ENCODE assay signal across 1 cellular context in the genomic region with DNA sequence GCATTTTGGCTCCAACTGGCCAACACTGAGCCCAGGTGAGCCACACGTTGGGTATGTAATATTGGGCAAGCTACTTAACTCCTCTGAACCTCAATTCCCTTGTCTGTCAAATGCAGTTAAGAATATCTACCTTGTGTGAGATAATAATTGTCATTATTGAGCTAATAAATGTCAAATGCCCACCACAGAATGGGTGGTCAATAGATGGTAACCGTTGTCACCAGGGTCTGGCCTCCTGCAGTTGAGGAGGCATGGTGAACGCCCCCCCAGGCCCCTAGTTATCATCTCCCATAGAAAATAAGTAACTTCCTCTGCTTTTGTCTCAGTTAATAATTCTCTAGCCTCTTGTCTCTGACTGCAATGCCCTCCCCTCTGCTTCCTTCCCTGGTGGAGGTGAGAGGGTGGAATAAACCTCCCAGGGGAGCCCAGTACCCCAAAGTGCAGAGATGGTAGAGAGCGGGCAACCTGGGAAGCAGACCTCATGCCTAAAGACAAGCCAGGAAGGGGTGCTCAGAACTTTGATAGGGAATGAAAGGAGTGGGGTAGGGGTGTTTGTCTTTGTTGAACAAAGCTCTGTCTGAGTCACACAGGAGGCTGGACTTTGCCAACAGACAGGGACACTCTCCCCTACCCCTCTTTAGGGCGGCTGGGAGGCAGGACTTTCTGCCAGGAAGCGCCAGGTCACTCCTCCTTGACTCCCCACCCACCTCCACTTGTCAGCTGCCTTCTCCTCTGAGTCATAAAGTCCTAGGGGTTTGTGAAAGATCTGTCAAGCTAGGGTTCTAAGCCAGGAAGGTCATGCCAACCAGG.
TF ChIP-seq lines count a peak whose summit lies in the region.

No MANE protein-coding gene starts in this region.

TF ChIP-seq in HepG2, 621 proteins besides CTCF, POLR2A, EP300 and RAD21 (continued from another document and continues in another):
- TF ChIP-seq, protein P1, sequence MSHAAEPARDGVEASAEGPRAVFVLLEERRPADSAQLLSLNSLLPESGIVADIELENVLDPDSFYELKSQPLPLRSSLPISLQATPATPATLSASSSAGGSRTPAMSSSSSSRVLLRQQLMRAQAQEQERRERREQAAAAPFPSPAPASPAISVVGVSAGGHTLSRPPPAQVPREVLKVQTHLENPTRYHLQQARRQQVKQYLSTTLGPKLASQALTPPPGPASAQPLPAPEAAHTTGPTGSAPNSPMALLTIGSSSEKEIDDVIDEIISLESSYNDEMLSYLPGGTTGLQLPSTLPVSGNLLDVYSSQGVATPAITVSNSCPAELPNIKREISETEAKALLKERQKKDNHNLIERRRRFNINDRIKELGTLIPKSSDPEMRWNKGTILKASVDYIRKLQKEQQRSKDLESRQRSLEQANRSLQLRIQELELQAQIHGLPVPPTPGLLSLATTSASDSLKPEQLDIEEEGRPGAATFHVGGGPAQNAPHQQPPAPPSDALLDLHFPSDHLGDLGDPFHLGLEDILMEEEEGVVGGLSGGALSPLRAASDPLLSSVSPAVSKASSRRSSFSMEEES (CRISPR knock-in tag; IDR thresholded peaks at IDR 0.05), result peak; percentile 93
- TF ChIP-seq, protein P2, sequence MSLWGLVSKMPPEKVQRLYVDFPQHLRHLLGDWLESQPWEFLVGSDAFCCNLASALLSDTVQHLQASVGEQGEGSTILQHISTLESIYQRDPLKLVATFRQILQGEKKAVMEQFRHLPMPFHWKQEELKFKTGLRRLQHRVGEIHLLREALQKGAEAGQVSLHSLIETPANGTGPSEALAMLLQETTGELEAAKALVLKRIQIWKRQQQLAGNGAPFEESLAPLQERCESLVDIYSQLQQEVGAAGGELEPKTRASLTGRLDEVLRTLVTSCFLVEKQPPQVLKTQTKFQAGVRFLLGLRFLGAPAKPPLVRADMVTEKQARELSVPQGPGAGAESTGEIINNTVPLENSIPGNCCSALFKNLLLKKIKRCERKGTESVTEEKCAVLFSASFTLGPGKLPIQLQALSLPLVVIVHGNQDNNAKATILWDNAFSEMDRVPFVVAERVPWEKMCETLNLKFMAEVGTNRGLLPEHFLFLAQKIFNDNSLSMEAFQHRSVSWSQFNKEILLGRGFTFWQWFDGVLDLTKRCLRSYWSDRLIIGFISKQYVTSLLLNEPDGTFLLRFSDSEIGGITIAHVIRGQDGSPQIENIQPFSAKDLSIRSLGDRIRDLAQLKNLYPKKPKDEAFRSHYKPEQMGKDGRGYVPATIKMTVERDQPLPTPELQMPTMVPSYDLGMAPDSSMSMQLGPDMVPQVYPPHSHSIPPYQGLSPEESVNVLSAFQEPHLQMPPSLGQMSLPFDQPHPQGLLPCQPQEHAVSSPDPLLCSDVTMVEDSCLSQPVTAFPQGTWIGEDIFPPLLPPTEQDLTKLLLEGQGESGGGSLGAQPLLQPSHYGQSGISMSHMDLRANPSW (CRISPR knock-in tag; IDR thresholded peaks at IDR 0.05; ENCODE audit: borderline replicate concordance), result peak; percentile 39; the same call in 1 of the 2 replicates
- peak; percentile 70; the same call in 1 of the 2 replicates for TF ChIP-seq ZNF878 (CRISPR knock-in tag; IDR thresholded peaks at IDR 0.05)
- TF ChIP-seq ZNF44 (CRISPR knock-in tag; IDR thresholded peaks at IDR 0.05), result no peak
- TF ChIP-seq GFI1 (CRISPR knock-in tag; IDR thresholded peaks at IDR 0.05; ENCODE audit: borderline replicate concordance), result peak; percentile 42; the same call in 1 of the 2 replicates
- TF ChIP-seq, protein P3, sequence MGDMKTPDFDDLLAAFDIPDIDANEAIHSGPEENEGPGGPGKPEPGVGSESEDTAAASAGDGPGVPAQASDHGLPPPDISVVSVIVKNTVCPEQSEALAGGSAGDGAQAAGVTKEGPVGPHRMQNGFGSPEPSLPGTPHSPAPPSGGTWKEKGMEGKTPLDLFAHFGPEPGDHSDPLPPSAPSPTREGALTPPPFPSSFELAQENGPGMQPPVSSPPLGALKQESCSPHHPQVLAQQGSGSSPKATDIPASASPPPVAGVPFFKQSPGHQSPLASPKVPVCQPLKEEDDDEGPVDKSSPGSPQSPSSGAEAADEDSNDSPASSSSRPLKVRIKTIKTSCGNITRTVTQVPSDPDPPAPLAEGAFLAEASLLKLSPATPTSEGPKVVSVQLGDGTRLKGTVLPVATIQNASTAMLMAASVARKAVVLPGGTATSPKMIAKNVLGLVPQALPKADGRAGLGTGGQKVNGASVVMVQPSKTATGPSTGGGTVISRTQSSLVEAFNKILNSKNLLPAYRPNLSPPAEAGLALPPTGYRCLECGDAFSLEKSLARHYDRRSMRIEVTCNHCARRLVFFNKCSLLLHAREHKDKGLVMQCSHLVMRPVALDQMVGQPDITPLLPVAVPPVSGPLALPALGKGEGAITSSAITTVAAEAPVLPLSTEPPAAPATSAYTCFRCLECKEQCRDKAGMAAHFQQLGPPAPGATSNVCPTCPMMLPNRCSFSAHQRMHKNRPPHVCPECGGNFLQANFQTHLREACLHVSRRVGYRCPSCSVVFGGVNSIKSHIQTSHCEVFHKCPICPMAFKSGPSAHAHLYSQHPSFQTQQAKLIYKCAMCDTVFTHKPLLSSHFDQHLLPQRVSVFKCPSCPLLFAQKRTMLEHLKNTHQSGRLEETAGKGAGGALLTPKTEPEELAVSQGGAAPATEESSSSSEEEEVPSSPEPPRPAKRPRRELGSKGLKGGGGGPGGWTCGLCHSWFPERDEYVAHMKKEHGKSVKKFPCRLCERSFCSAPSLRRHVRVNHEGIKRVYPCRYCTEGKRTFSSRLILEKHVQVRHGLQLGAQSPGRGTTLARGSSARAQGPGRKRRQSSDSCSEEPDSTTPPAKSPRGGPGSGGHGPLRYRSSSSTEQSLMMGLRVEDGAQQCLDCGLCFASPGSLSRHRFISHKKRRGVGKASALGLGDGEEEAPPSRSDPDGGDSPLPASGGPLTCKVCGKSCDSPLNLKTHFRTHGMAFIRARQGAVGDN (CRISPR knock-in tag; IDR thresholded peaks at IDR 0.05), result peak; percentile 60
- peak; percentile 43; the same call in 1 of the 2 replicates for TF ChIP-seq NKX3-1 (CRISPR knock-in tag; IDR thresholded peaks at IDR 0.05)
- TF ChIP-seq ZNF773 (CRISPR knock-in tag; IDR thresholded peaks at IDR 0.05; ENCODE audit: borderline replicate concordance), result no peak
- TF ChIP-seq TOPORS (CRISPR knock-in tag; IDR thresholded peaks at IDR 0.05), result no peak
- TF ChIP-seq ZKSCAN5 (CRISPR knock-in tag; IDR thresholded peaks at IDR 0.05), result peak; percentile 91
- TF ChIP-seq TBP (CRISPR knock-in tag; IDR thresholded peaks at IDR 0.05), result no peak
- peak; percentile 94 for TF ChIP-seq ZNF605 (CRISPR knock-in tag; IDR thresholded peaks at IDR 0.05)
- peak; percentile 63; the same call in 1 of the 2 replicates for TF ChIP-seq SKIL (CRISPR knock-in tag; IDR thresholded peaks at IDR 0.05; ENCODE audit: borderline replicate concordance)
- TF ChIP-seq ZNF749 (CRISPR knock-in tag; IDR thresholded peaks at IDR 0.05; ENCODE audit: borderline replicate concordance), result peak; percentile 66; the same call in 1 of the 2 replicates
- no peak for TF ChIP-seq ZBTB21 (CRISPR knock-in tag; IDR thresholded peaks at IDR 0.05)
- TF ChIP-seq ZNF180 (CRISPR knock-in tag; IDR thresholded peaks at IDR 0.05; ENCODE audit: borderline replicate concordance, low read depth), result no peak
- no peak for TF ChIP-seq HOXA7 (CRISPR knock-in tag; IDR thresholded peaks at IDR 0.05)
- no peak for TF ChIP-seq TCF12 (IDR thresholded peaks at IDR 0.05)
- TF ChIP-seq TCF12 (CRISPR knock-in tag; IDR thresholded peaks at IDR 0.05), result peak; percentile 86; the same call in 1 of the 2 replicates
- TF ChIP-seq ZNF12 (CRISPR knock-in tag; IDR thresholded peaks at IDR 0.05), result no peak
- TF ChIP-seq, protein P4, sequence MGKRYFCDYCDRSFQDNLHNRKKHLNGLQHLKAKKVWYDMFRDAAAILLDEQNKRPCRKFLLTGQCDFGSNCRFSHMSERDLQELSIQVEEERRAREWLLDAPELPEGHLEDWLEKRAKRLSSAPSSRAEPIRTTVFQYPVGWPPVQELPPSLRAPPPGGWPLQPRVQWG (CRISPR knock-in tag; IDR thresholded peaks at IDR 0.05; ENCODE audit: borderline replicate concordance, low read depth), result no peak
- peak; percentile 82 for TF ChIP-seq KDM6A (CRISPR knock-in tag; IDR thresholded peaks at IDR 0.05; ENCODE audit: low read depth)
- 0 out of 2 replicates have a peak, but pooled peaks have one; percentile 41 for TF ChIP-seq NFKB2 (CRISPR knock-in tag; IDR thresholded peaks at IDR 0.05; ENCODE audit: borderline replicate concordance)
- 0 out of 2 replicates have a peak, but pooled peaks have one; percentile 55 for TF ChIP-seq ZNF232 (CRISPR knock-in tag; IDR thresholded peaks at IDR 0.05; ENCODE audit: borderline replicate concordance)
- peak; percentile 80; the same call in 1 of the 2 replicates for TF ChIP-seq ZNF274 (CRISPR knock-in tag; IDR thresholded peaks at IDR 0.05)
- peak; percentile 54; the same call in 1 of the 2 replicates for TF ChIP-seq ZNF83 (CRISPR knock-in tag; IDR thresholded peaks at IDR 0.05; ENCODE audit: borderline replicate concordance)
- TF ChIP-seq FOXA3 (CRISPR knock-in tag; IDR thresholded peaks at IDR 0.05), result peak; percentile 70
- TF ChIP-seq CC2D1A (CRISPR knock-in tag; IDR thresholded peaks at IDR 0.05), result no peak
- TF ChIP-seq ZNF674 (CRISPR knock-in tag; IDR thresholded peaks at IDR 0.05; ENCODE audit: low read depth), result no peak
- 0 out of 2 replicates have a peak, but pooled peaks have one; percentile 46 for TF ChIP-seq MTA1 (CRISPR knock-in tag; IDR thresholded peaks at IDR 0.05; ENCODE audit: borderline replicate concordance)
- TF ChIP-seq RBAK (CRISPR knock-in tag; IDR thresholded peaks at IDR 0.05), result no peak
- TF ChIP-seq, protein P5, sequence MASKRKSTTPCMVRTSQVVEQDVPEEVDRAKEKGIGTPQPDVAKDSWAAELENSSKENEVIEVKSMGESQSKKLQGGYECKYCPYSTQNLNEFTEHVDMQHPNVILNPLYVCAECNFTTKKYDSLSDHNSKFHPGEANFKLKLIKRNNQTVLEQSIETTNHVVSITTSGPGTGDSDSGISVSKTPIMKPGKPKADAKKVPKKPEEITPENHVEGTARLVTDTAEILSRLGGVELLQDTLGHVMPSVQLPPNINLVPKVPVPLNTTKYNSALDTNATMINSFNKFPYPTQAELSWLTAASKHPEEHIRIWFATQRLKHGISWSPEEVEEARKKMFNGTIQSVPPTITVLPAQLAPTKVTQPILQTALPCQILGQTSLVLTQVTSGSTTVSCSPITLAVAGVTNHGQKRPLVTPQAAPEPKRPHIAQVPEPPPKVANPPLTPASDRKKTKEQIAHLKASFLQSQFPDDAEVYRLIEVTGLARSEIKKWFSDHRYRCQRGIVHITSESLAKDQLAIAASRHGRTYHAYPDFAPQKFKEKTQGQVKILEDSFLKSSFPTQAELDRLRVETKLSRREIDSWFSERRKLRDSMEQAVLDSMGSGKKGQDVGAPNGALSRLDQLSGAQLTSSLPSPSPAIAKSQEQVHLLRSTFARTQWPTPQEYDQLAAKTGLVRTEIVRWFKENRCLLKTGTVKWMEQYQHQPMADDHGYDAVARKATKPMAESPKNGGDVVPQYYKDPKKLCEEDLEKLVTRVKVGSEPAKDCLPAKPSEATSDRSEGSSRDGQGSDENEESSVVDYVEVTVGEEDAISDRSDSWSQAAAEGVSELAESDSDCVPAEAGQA (IDR thresholded peaks at IDR 0.05; ENCODE audit: low read depth), result peak; percentile 43; the same call in 1 of the 2 replicates
- TF ChIP-seq, protein P5 (CRISPR knock-in tag; IDR thresholded peaks at IDR 0.05; ENCODE audit: borderline replicate concordance), result peak; percentile 64; the same call in 1 of the 2 replicates
- 0 out of 2 replicates have a peak, but pooled peaks have one; percentile 50 for TF ChIP-seq PPARG (CRISPR knock-in tag; conservative IDR thresholded peaks at IDR 0.05)
- 0 out of 2 replicates have a peak, but pooled peaks have one; percentile 37 for TF ChIP-seq ZNF777 (CRISPR knock-in tag; IDR thresholded peaks at IDR 0.05)
- peak; percentile 33; the same call in 1 of the 2 replicates for TF ChIP-seq MXD4 (CRISPR knock-in tag; IDR thresholded peaks at IDR 0.05)
- TF ChIP-seq ZNF432 (CRISPR knock-in tag; IDR thresholded peaks at IDR 0.05; ENCODE audit: borderline replicate concordance), result no peak
- peak; percentile 93; the same call in 1 of the 2 replicates for TF ChIP-seq TGIF2 (CRISPR knock-in tag; IDR thresholded peaks at IDR 0.05)
- peak; percentile 82 for TF ChIP-seq MIER3 (CRISPR knock-in tag; IDR thresholded peaks at IDR 0.05; ENCODE audit: borderline replicate concordance)
- TF ChIP-seq PCBP2 (optimal IDR thresholded peaks at IDR 0.05; ENCODE audit: low read depth, low read length, poor library complexity, severe bottlenecking), result no peak
- TF ChIP-seq, protein P6, sequence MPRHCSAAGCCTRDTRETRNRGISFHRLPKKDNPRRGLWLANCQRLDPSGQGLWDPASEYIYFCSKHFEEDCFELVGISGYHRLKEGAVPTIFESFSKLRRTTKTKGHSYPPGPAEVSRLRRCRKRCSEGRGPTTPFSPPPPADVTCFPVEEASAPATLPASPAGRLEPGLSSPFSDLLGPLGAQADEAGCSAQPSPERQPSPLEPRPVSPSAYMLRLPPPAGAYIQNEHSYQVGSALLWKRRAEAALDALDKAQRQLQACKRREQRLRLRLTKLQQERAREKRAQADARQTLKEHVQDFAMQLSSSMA (CRISPR knock-in tag; IDR thresholded peaks at IDR 0.05), result peak; percentile 77; the same call in 1 of the 2 replicates
- TF ChIP-seq CBX2 (IDR thresholded peaks at IDR 0.05; ENCODE audit: low read depth, low read length), result no peak
- no peak for TF ChIP-seq CBX2 (CRISPR knock-in tag; IDR thresholded peaks at IDR 0.05; ENCODE audit: low read depth)
